16 cellular contexts compared by ENCODE assay signal in genomic region chr1:193589597-193590040, GRCh38.
DNase-seq lines count a peak whose midpoint lies in the region; ATAC-seq and TF ChIP-seq lines count a peak whose summit lies in the region.
"Had no signal": no experiment of that assay in that cellular context is flagged by ENCODE, and none has a peak within 500 bp of the region (broad histone marks: within the 10 kb centered on the region; RNA-seq: fewer than 3 reads in every experiment).

No MANE protein-coding gene starts in this region.

- no peak overlapping the region for H3K4ac ChIP-seq in trophoblast cell (ENCODE audit: low read depth, low read length)

- peaks cover 6% of the 10 kb centered on the region for H3K4me1 Mint-ChIP-seq in activated naive CD4-positive, alpha-beta T cell treated with anti-CD3 and anti-CD28 coated beads for 36 hours (ENCODE audit: low read depth)
- H3K4me1 Mint-ChIP-seq: neural crest cell had no signal

- no CpG with 5 or more reads among the region's 3 CpGs for WGBS in trophoblast cell (ENCODE audit: extremely low coverage, insufficient coverage, insufficient read length)

- no peak overlapping the region for H3K4me2 ChIP-seq in trophoblast cell (ENCODE audit: low read length)

- no peak overlapping the region for H3K27ac Mint-ChIP-seq in activated naive CD4-positive, alpha-beta T cell treated with anti-CD3 and anti-CD28 coated beads for 36 hours

- no peak overlapping the region for H3K18ac ChIP-seq in trophoblast cell (ENCODE audit: low read length)

- no peak overlapping the region for H3K4me3 Mint-ChIP-seq in activated naive CD4-positive, alpha-beta T cell treated with anti-CD3 and anti-CD28 coated beads for 36 hours
- H3K4me3 Mint-ChIP-seq: neural crest cell had no signal

- no peak overlapping the region for H2AK5ac ChIP-seq in trophoblast cell (ENCODE audit: low read length)

- no peaks in the 10 kb centered on the region for H3K9me3 Mint-ChIP-seq in activated naive CD4-positive, alpha-beta T cell treated with anti-CD3 and anti-CD28 coated beads for 36 hours
- H3K9me3 Mint-ChIP-seq: neural crest cell had no signal

- H3K36me3 ChIP-seq in trophoblast cell (ENCODE audit: control insufficient read depth in 1 of 2, insufficient read depth in 2 of 2, low read length in 2 of 2), result no peaks in the 10 kb centered on the region
- H3K36me3 ChIP-seq: cardiac muscle cell, HAP-1, SJSA1, thoracic aorta had no signal

- H3K79me2 ChIP-seq in trophoblast cell (ENCODE audit: control insufficient read depth, insufficient read depth, low read length, poor library complexity), result no peaks in the 10 kb centered on the region

- no peak overlapping the region for H4K12ac ChIP-seq in trophoblast cell (ENCODE audit: low read depth, low read length)

- H2AFZ ChIP-seq in trophoblast cell (ENCODE audit: insufficient read depth, low read length, poor library complexity), result no peak overlapping the region

- no peak overlapping the region for H2BK5ac ChIP-seq in trophoblast cell (ENCODE audit: low read depth, low read length, poor library complexity)

- TF ChIP-seq CTCF in RWPE1 (conservative IDR thresholded peaks at IDR 0.05; ENCODE audit: low read depth), result no peak

- CTCF ChIA-PET in RWPE1 (lab: Yijun Ruan, JAX), result interaction anchor here (0.5 kb wide), 1 partner anchor 1058 kb away, joined by 4 read pairs; no protein-coding TSS in a partner anchor
- CTCF ChIA-PET in activated naive CD4-positive, alpha-beta T cell treated with anti-CD3 and anti-CD28 coated beads for 36 hours (lab: Charles Lee), result no interaction called here

- no peaks in the 10 kb centered on the region for H3K79me1 ChIP-seq in trophoblast cell (ENCODE audit: low read length)

- no peak overlapping the region for H4K8ac ChIP-seq in trophoblast cell (ENCODE audit: low read depth, low read length)

- H2BK12ac ChIP-seq in trophoblast cell (ENCODE audit: low read length), result no peak overlapping the region

- intact Hi-C loops in activated naive CD4-positive, alpha-beta T cell treated with anti-CD3 and anti-CD28 coated beads for 36 hours (cut with micrococcal nuclease), result no loop called here

- H2BK120ac ChIP-seq in trophoblast cell (ENCODE audit: insufficient read depth, low read length, poor library complexity), result no peak overlapping the region

- no peak overlapping the region for H3K23ac ChIP-seq in trophoblast cell (ENCODE audit: low read length)

- H3K14ac ChIP-seq in trophoblast cell (ENCODE audit: low read length), result no peak overlapping the region

- H3K27ac ChIP-seq in RWPE1 (no peak overlapping the region), trophoblast cell (ENCODE audit: low read depth, low read length) (no peak overlapping the region)
- H3K27ac ChIP-seq: SJSA1, thoracic aorta had no signal

- POLR2A ChIA-PET in RWPE1 (lab: Yijun Ruan, JAX; ENCODE audit: low non-redundant PET), result no interaction called here

- no peak overlapping the region for H3K4me3 ChIP-seq in trophoblast cell (ENCODE audit: low read depth, low read length)
- H3K4me3 ChIP-seq: cardiac muscle cell, HAP-1, SJSA1, thoracic aorta had no signal

- DNase-seq in HT1080 (ENCODE audit: low read depth) (peak; percentile 32), RWPE1 (ENCODE audit: low spot score) (peak; percentile 18), fibroblast of gingiva (ENCODE audit: low read depth) (peak; percentile 35), trophoblast cell (no peak)
- DNase-seq in activated CD4-positive, CD25-positive, alpha-beta regulatory T cell treated with anti-CD3 and anti-CD28 coated beads, Interleukin-2, amount 50 U/mL, for 72 hours, result no peak
- DNase-seq in activated naive CD4-positive, alpha-beta T cell treated with anti-CD3 and anti-CD28 coated beads for 36 hours, result no peak
- DNase-seq: activated CD8-positive, alpha-beta memory T cell treated with anti-CD3 and anti-CD28 coated beads for 24 hours; hippocampal formation; NCI-H1417 treated with DMSO at 0.1 percent for 48 hours; stimulated activated CD4-positive, alpha-beta T cell treated with anti-CD3 and anti-CD28 coated beads, Interleukin-4, amount 100 ng/mL, for 1 hour had no signal

- no peak for ATAC-seq in GM21717 (IDR thresholded peaks at IDR 0.05; ENCODE audit: unreplicated experiment)

- H4K91ac ChIP-seq in trophoblast cell (ENCODE audit: low read depth, low read length), result no peak overlapping the region

- H3K9me3 ChIP-seq in trophoblast cell (ENCODE audit: insufficient read depth, low read depth, low read length), result no peaks in the 10 kb centered on the region
- H3K9me3 ChIP-seq: HAP-1, SJSA1, thoracic aorta had no signal

- H3K4me1 ChIP-seq in trophoblast cell (ENCODE audit: control insufficient read depth in 1 of 2, insufficient read depth in 2 of 2, low read length in 2 of 2), result no peaks in the 10 kb centered on the region
- H3K4me1 ChIP-seq: SJSA1 had no signal

- peak overlapping the region; percentile 72 for H3K9ac ChIP-seq in trophoblast cell (ENCODE audit: low read length)

- H3K27me3 ChIP-seq in trophoblast cell (ENCODE audit: insufficient read depth, low read length), result no peaks in the 10 kb centered on the region
- H3K27me3 ChIP-seq: cardiac muscle cell, SJSA1 had no signal

- no peaks in the 10 kb centered on the region for H3K27me3 Mint-ChIP-seq in activated naive CD4-positive, alpha-beta T cell treated with anti-CD3 and anti-CD28 coated beads for 36 hours (ENCODE audit: low read depth)

- no peaks in the 10 kb centered on the region for H3K36me3 Mint-ChIP-seq in activated naive CD4-positive, alpha-beta T cell treated with anti-CD3 and anti-CD28 coated beads for 36 hours (ENCODE audit: low read depth)

Comparison
In these comparisons a context has a peak if more than half of its experiments do, and no peak if none do; other contexts are left out.
1. DNase-seq: peak in HT1080 (single experiment), RWPE1 (single experiment) and fibroblast of gingiva (single experiment); none in trophoblast cell (0 of 2), activated CD4-positive, CD25-positive, alpha-beta regulatory T cell treated with anti-CD3 and anti-CD28 coated beads, Interleukin-2, amount 50 U/mL, for 72 hours (single experiment) and activated naive CD4-positive, alpha-beta T cell treated with anti-CD3 and anti-CD28 coated beads for 36 hours (single experiment).